ENCODE assay signal across 5 cellular contexts in the genomic region with DNA sequence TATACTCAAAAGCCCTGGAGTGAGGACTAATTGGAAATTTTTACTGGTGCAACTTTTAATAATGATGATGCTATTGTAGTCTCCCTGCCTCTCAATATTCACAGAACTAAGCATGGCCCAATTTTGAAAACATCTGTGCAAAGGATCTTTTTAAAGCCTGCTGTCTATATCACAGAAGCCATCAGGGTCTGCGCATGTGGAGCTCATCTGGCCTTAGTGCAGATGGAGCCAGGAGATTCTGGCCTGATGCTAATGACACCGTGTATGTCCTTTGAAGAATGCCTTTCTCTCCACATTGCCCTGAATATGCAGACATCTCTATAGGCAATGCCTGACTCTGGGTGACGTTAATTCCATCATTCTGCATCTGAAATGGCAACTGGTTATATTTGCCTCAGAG.
"Had no signal": no experiment of that assay in that cellular context is flagged by ENCODE, and none has a peak within 500 bp of the region (broad histone marks: within the 10 kb centered on the region; RNA-seq: fewer than 3 reads in every experiment).

No MANE protein-coding gene starts in this region.

- H3K4me3 ChIP-seq: K562 had no signal

- H3K27ac ChIP-seq: HL-60 had no signal

- ATAC-seq: HepG2, K562 had no signal

- DNase-seq: IMR-90, KBM-7 had no signal
